Comparison of ENCODE assay signal across 1 cellular context in the genomic region with DNA sequence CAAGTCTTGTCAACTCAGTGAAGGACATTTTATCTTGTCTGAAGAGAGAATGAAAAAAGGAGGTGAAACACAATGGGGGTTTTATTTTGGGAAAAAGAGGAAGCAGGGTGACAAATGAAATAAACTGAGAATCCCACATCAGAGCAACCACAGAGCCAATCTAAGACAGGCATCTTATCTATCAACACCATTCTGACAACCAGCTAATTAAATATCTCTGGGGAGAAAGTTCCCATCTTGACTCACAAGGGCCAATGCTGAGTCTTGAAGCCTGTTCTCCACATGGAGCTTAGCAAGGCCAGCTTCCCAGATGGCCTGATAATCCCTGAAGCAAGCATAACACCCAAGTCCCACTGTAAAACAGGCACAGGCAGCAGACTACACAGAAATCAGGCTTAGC.
TF ChIP-seq lines count a peak whose summit lies in the region.

No MANE protein-coding gene starts in this region.

TF ChIP-seq in WTC11, 78 proteins besides CTCF, POLR2A, EP300 and RAD21 (continued from another document):
- TF ChIP-seq ZNF512 (CRISPR knock-in tag; IDR thresholded peaks at IDR 0.05; ENCODE audit: borderline replicate concordance) (no peak), EMX1 (CRISPR knock-in tag; IDR thresholded peaks at IDR 0.05) (no peak), JUN (CRISPR knock-in tag; IDR thresholded peaks at IDR 0.05) (no peak), TEAD1 (CRISPR knock-in tag; IDR thresholded peaks at IDR 0.05) (no peak), ZNF232 (CRISPR knock-in tag; IDR thresholded peaks at IDR 0.05) (no peak), TP53 (CRISPR knock-in tag; IDR thresholded peaks at IDR 0.05) (no peak), USF2 (CRISPR knock-in tag; IDR thresholded peaks at IDR 0.05) (no peak), ATF2 (CRISPR knock-in tag; IDR thresholded peaks at IDR 0.05; ENCODE audit: borderline replicate concordance, low read depth) (no peak), NFE2L1 (CRISPR knock-in tag; IDR thresholded peaks at IDR 0.05) (no peak)
